In genomic region chr15:60021589-60022378, GRCh38 we compare ENCODE assay signal across 1 cellular context.
TF ChIP-seq lines count a peak whose summit lies in the region.

No MANE protein-coding gene starts in this region.

TF ChIP-seq in H1, 55 proteins besides CTCF, POLR2A, EP300 and RAD21:
- no peak for TF ChIP-seq TBP (IDR thresholded peaks at IDR 0.05; ENCODE audit: low read depth, low read length)
- TF ChIP-seq EZH2 (IDR thresholded peaks at IDR 0.05; ENCODE audit: low read depth, low read length, severe bottlenecking): no peak
- no peak for TF ChIP-seq SIX5 (IDR thresholded peaks at IDR 0.05; ENCODE audit: low read depth, low read length)
- peak; percentile 39; the same call in 1 of the 2 replicates for TF ChIP-seq SRF (IDR thresholded peaks at IDR 0.05; ENCODE audit: low read depth, low read length)
